16 cellular contexts compared by ENCODE assay signal in the genomic region with DNA sequence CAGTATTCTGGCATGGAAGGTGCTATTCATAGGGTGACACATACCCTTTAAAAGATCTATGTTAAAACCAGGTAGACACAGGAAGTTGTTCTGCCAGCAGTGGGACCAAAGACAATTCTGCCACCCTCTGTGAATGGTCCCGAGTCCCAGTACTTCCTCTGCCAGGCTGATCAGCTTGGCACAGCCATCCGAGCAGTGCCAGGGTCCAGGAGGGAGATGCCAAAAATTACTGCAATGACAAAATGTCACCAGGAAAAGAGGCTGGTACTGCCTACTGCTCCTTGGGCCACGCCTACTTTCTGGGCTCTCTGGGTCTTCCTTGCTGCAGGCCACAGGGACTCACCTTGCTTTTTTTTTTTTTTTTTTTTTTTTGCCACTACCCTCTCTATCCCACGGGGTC. TPM values are rescaled to one million over a fixed set of nuclear protein-coding genes. Genes with fewer than 3 reads are reported as not detected.
A peak's percentile ranks its signal among the peaks of the same experiment; 100 is the strongest.
DNase-seq lines count a peak whose midpoint lies in the region; ATAC-seq and TF ChIP-seq lines count a peak whose summit lies in the region.
"Had no signal": no experiment of that assay in that cellular context is flagged by ENCODE, and none has a peak within 500 bp of the region (broad histone marks: within the 10 kb centered on the region; RNA-seq: fewer than 3 reads in every experiment).

No MANE protein-coding gene starts in this region.

- H3K4me3 ChIP-seq in right atrium auricular region = no peak overlapping the region
- H3K4me3 ChIP-seq in left ventricle myocardium inferior = no peak overlapping the region
- H3K4me3 ChIP-seq in tibial artery = no peak overlapping the region
- H3K4me3 ChIP-seq in mesenchymal stem cell (ENCODE audit: insufficient read depth in 1 of 2, low read depth in 1 of 2, low read length in 2 of 2) = no peak overlapping the region
- H3K4me3 ChIP-seq: BLaER1 had no signal

- H2BK12ac ChIP-seq in mesenchymal stem cell (ENCODE audit: low read length in 2 of 2) = no peak overlapping the region

- no peak for TF ChIP-seq CTCF in right atrium auricular region (IDR thresholded peaks at IDR 0.05)
- TF ChIP-seq CTCF in brain (conservative IDR thresholded peaks at IDR 0.05) = no peak
- no peak for TF ChIP-seq CTCF in left ventricle myocardium inferior (IDR thresholded peaks at IDR 0.05; ENCODE audit: borderline replicate concordance)
- TF ChIP-seq CTCF in tibial artery (IDR thresholded peaks at IDR 0.05) = no peak

- H3K4ac ChIP-seq in mesenchymal stem cell (ENCODE audit: low read depth in 1 of 2, low read length in 2 of 2) = no peak overlapping the region

- H2BK5ac ChIP-seq in mesenchymal stem cell (ENCODE audit: low read depth, low read length, poor library complexity, severe bottlenecking) = no peak overlapping the region

- WGBS in mesenchymal stem cell = 91% methylated on average over 4 of the region's 4 CpGs

- no peaks in the 10 kb centered on the region for H3K79me1 ChIP-seq in mesenchymal stem cell (replicated peaks; ENCODE audit: low read length, poor library complexity, severe bottlenecking)

- H3K4me1 ChIP-seq in right atrium auricular region (peaks cover 0 to 31% of the 10 kb centered on the region in 2 donors), left ventricle myocardium inferior (peaks cover 58% of the 10 kb centered on the region), tibial artery (peaks cover 0 to 67% (median 42%) of the 10 kb centered on the region in 4 donors), mesenchymal stem cell (ENCODE audit: control insufficient read depth, insufficient read depth, low read depth, low read length) (no peaks in the 10 kb centered on the region)
- H3K4me1 ChIP-seq: BLaER1, Caco-2 had no signal

- H2BK15ac ChIP-seq in mesenchymal stem cell (ENCODE audit: low read depth, poor library complexity, severe bottlenecking) = no peak overlapping the region

- peaks cover 0 to 3% (median 0%) of the 10 kb centered on the region in 5 experiments for H3K9me3 Mint-ChIP-seq in brain
- H3K9me3 Mint-ChIP-seq: CD8-positive, alpha-beta memory T cell; H9 had no signal

- no peak overlapping the region for H3K18ac ChIP-seq in mesenchymal stem cell (ENCODE audit: low read depth in 1 of 2, low read length in 2 of 2)

- H4K91ac ChIP-seq in mesenchymal stem cell (ENCODE audit: low read length) = no peak overlapping the region

- no peaks in the 10 kb centered on the region for H3K27me3 ChIP-seq in right atrium auricular region
- no peaks in the 10 kb centered on the region for H3K27me3 ChIP-seq in left ventricle myocardium inferior (ENCODE audit: low read depth)
- no peaks in the 10 kb centered on the region for H3K27me3 ChIP-seq in tibial artery
- H3K27me3 ChIP-seq in mesenchymal stem cell (ENCODE audit: control insufficient read depth in 1 of 2, insufficient read depth in 1 of 2, low read length in 2 of 2) = peaks cover 0 to 82% of the 10 kb centered on the region in 2 experiments
- H3K27me3 ChIP-seq: BLaER1 had no signal

- H3K4me1 Mint-ChIP-seq in brain = peaks cover 34% of the 10 kb centered on the region

- H3K9ac ChIP-seq in mesenchymal stem cell (ENCODE audit: low read length) = no peak overlapping the region
- H3K9ac ChIP-seq: BLaER1 had no signal

- ATAC-seq in Right ventricle myocardium inferior (peak; percentile 56), HG02852 (IDR thresholded peaks at IDR 0.05; ENCODE audit: unreplicated experiment) (no peak)

- no peak overlapping the region for H2AK5ac ChIP-seq in mesenchymal stem cell (ENCODE audit: low read length, severe bottlenecking)

- peak overlapping the region in 4 of 5 experiments; percentile 49 to 65 (median 56) for H3K27ac Mint-ChIP-seq in brain
- H3K27ac Mint-ChIP-seq: CD8-positive, alpha-beta memory T cell; H9 had no signal

- no peaks in the 10 kb centered on the region for H3K36me3 ChIP-seq in right atrium auricular region
- no peaks in the 10 kb centered on the region for H3K36me3 ChIP-seq in left ventricle myocardium inferior
- no peaks in the 10 kb centered on the region for H3K36me3 ChIP-seq in tibial artery
- H3K36me3 ChIP-seq in mesenchymal stem cell (ENCODE audit: control insufficient read depth in 1 of 2, insufficient read depth in 2 of 2, low read depth in 1 of 2, low read length in 2 of 2) = no peaks in the 10 kb centered on the region

- no peak overlapping the region for H3K4me2 ChIP-seq in mesenchymal stem cell (ENCODE audit: low read length, poor library complexity, severe bottlenecking)
- H3K4me2 ChIP-seq: BLaER1 had no signal

- H3K23ac ChIP-seq in mesenchymal stem cell (ENCODE audit: low read length in 2 of 2) = no peak overlapping the region

- intact Hi-C loops in Right ventricle myocardium inferior (cut with DNase I) (no loop called here), left ventricle myocardium inferior (cut with micrococcal nuclease) (no loop called here), tibial artery (cut with DNase I; ENCODE audit: low total_unique reads) (no loop called here)

- no peaks in the 10 kb centered on the region for H3K36me3 Mint-ChIP-seq in brain
- H3K36me3 Mint-ChIP-seq: CD8-positive, alpha-beta memory T cell had no signal

- H3K9me3 ChIP-seq in right atrium auricular region = no peaks in the 10 kb centered on the region
- H3K9me3 ChIP-seq in left ventricle myocardium inferior (replicated peaks) = no peaks in the 10 kb centered on the region
- H3K9me3 ChIP-seq in tibial artery = no peaks in the 10 kb centered on the region
- H3K9me3 ChIP-seq in mesenchymal stem cell (ENCODE audit: control insufficient read depth, low read length) = no peaks in the 10 kb centered on the region
- H3K9me3 ChIP-seq: BLaER1, Caco-2 had no signal

- no peak overlapping the region for H4K8ac ChIP-seq in mesenchymal stem cell (ENCODE audit: low read length)

- DNase-seq in Right ventricle myocardium inferior (ENCODE audit: missing footprints) (no peak), right atrium auricular region (ENCODE audit: low spot score) (no peak), left ventricle myocardium inferior (no peak), tibial artery (no peak), NCI-H1092 (lab: John Stamatoyannopoulos, UW) (no peak), mesenchymal stem cell (no peak)
- DNase-seq: Caco-2; CD8-positive, alpha-beta memory T cell; DND-41; GF-D8; GOT3; H9 had no signal

- H3K14ac ChIP-seq in mesenchymal stem cell (ENCODE audit: low read length in 2 of 2) = no peak overlapping the region

- no peak overlapping the region for H2BK120ac ChIP-seq in mesenchymal stem cell (ENCODE audit: low read depth, low read length)

- H3K4me3 Mint-ChIP-seq in brain = no peak overlapping the region
- H3K4me3 Mint-ChIP-seq: CD8-positive, alpha-beta memory T cell; H9 had no signal

- H2AFZ ChIP-seq in mesenchymal stem cell (ENCODE audit: low read depth, low read length) = no peak overlapping the region

- H3K27ac ChIP-seq in right atrium auricular region (peak overlapping the region in 1 of 2 donors; percentile 16), left ventricle myocardium inferior (replicated peaks) (peak overlapping the region; percentile 50), tibial artery (peak overlapping the region; percentile 4 to 41), mesenchymal stem cell (ENCODE audit: low read length, poor library complexity, severe bottlenecking) (no peak overlapping the region)
- H3K27ac ChIP-seq: 22Rv1, BLaER1 had no signal

- H3K27me3 Mint-ChIP-seq in brain = no peaks in the 10 kb centered on the region

RNA-seq across cellular contexts. Expression of a gene that starts 26.8 kb away (rescaled TPM):
- total RNA-seq in Right ventricle myocardium inferior = 13.1 TPM
- total RNA-seq in right atrium auricular region = 10 to 100 TPM in 1 of 2 donors, 1 to 10 TPM in 1; 8.9 to 17.7 TPM
- 7.5 TPM for polyA plus RNA-seq in brain (ENCODE audit: insufficient read depth, low read depth, low replicate concordance)
- 22.9 TPM for total RNA-seq in left ventricle myocardium inferior
- polyA plus RNA-seq in mesenchymal stem cell (2013, experiment 1 of 2) = 1.2 TPM
- 0.64 TPM for polyA plus RNA-seq in mesenchymal stem cell (2013, experiment 2 of 2)
